20 cellular contexts compared by ENCODE assay signal in the genomic region with DNA sequence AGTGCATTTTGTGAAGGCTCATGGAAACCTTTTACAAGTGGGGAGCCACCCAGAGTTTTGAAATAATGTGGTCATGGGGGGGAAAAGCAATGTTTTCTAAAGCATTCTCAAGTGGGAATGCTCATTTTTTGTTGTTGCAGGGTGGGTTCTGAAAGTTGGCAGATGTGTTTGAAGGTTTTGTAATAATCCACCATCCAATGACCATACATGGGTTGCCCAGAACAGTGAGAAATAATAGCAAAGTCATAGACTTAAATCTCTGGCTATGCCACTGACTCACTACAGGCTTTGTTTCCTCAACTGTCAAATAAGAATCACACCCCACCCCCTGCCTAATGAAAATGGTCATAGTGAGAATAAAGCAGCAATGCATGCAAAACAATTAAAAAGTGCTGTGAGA. TPM values are rescaled to one million over a fixed set of nuclear protein-coding genes. Genes with fewer than 3 reads are reported as not detected.
"Had no signal": no experiment of that assay in that cellular context is flagged by ENCODE, and none has a peak within 500 bp of the region (broad histone marks: within the 10 kb centered on the region; RNA-seq: fewer than 3 reads in every experiment).

No MANE protein-coding gene starts in this region.

- H3K4me1 ChIP-seq: left lung, parathyroid adenoma, sigmoid colon had no signal

- H3K36me3 ChIP-seq: brain microvascular endothelial cell, left lung, sigmoid colon had no signal

- H3K4me3 ChIP-seq: left lung, sigmoid colon had no signal

- H3K9me3 ChIP-seq: left lung, sigmoid colon had no signal

- H3K27me3 ChIP-seq: brain microvascular endothelial cell, left lung, sigmoid colon had no signal

- ATAC-seq: effector memory CD8-positive, alpha-beta T cell; left lung; stimulated activated naive CD8-positive, alpha-beta T cell treated with anti-CD3 and anti-CD28 coated beads, Interleukin-15, Interleukin-2, amounts not matched to agents 100 U/mL and 50 U/mL, for 24 hours had no signal

- H3K27ac ChIP-seq: brain microvascular endothelial cell, left lung, parathyroid adenoma, sigmoid colon had no signal

- DNase-seq: activated CD4-positive, alpha-beta T cell treated with anti-CD3 and anti-CD28 coated beads, Interleukin-2, amount 50 U/mL, for 4 hours; activated naive CD4-positive, alpha-beta T cell; activated naive CD8-positive, alpha-beta T cell treated with anti-CD3 and anti-CD28 coated beads for 36 hours; amygdala; brain microvascular endothelial cell; cerebellar nuclear complex; effector memory CD8-positive, alpha-beta T cell; foreskin melanocyte; glutamatergic neuron; kidney; left lung; midbrain; sigmoid colon; stimulated activated CD4-positive, alpha-beta T cell treated with anti-CD3 and anti-CD28 coated beads, Interleukin-12 subunit alpha, Interleukin-12 subunit beta, amount 100 ng/mL, for 4 hours; stimulated activated CD4-positive, alpha-beta T cell treated with anti-CD3 and anti-CD28 coated beads, Interleukin-1b, Interleukin-23, amount 100 ng/mL, for 48 hours; stimulated activated naive CD8-positive, alpha-beta T cell treated with anti-CD3 and anti-CD28 coated beads, Interleukin-15, Interleukin-2, amounts not matched to agents 100 U/mL and 50 U/mL, for 24 hours had no signal

RNA-seq across cellular contexts. Expression of a gene that starts 2.9 kb away (rescaled TPM):
- total RNA-seq: activated naive CD8-positive, alpha-beta T cell treated with anti-CD3 and anti-CD28 coated beads for 36 hours; epithelial cell of proximal tubule; kidney; left lung; lung microvascular endothelial cell; sigmoid colon; T-helper 2 cell treated with Interferon-gamma antibody and Interleukin-4, amounts not matched to agents 100 ng/mL and 5 ng/mL, for 36 hours had no signal
